Comparison of ENCODE assay signal across 19 cellular contexts in the genomic region with DNA sequence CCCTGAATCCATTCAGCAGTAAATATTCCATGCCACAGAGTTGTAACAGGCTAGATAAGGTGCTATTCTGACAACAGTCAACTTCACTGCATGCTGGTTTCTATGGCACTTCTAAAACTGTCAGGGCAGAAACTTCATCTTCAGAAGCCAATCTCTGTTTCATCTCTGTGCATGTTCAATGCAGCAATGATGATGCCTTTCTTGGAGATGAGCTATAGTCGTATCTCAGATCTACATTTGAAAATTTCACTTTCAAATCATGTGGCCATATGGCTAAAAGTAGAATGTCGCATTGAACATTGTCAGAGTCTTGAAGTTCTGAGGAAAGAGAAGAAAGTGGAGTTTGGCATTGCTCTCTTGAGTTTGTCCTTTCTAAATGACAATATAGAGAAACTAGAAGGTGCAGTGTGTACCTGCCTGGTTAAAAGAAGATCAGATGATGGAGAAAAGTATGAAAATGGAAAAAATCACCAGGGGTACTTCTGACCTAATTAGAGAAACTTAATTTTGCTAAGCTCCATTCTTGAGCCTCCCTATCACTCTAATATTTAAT. TPM values are rescaled to one million over a fixed set of nuclear protein-coding genes. Genes with fewer than 3 reads are reported as not detected.
DNase-seq lines count a peak whose midpoint lies in the region; ATAC-seq and TF ChIP-seq lines count a peak whose summit lies in the region.
"Had no signal": no experiment of that assay in that cellular context is flagged by ENCODE, and none has a peak within 500 bp of the region (broad histone marks: within the 10 kb centered on the region; RNA-seq: fewer than 3 reads in every experiment).

No MANE protein-coding gene starts in this region.

- no peak for DNase-seq in activated CD4-positive, alpha-beta T cell treated with anti-CD3 and anti-CD28 coated beads for 36 hours
- no peak for DNase-seq in activated CD4-positive, alpha-beta T cell treated with anti-CD3 and anti-CD28 coated beads for 1 hour
- no peak for DNase-seq in stimulated activated effector memory CD8-positive, alpha-beta T cell treated with anti-CD3 and anti-CD28 coated beads, Interleukin-12 subunit alpha, Interleukin-12 subunit beta, amount 100 ng/mL, for 72 hours (ENCODE audit: low spot score in 2 of 2)
- DNase-seq in brain microvascular endothelial cell = no peak
- no peak for DNase-seq in NCI-H1092 treated with DMSO at 0.1 percent for 48 hours (lab: John Stamatoyannopoulos, UW)
- no peak for DNase-seq in transverse colon
- DNase-seq: activated naive CD8-positive, alpha-beta T cell treated with anti-CD3 and anti-CD28 coated beads, Interleukin-2, amount 50 U/mL, for 24 hours; DND-41; IMR-90; nucleus accumbens; SK-N-SH; stimulated activated naive CD8-positive, alpha-beta T cell treated with anti-CD3 and anti-CD28 coated beads, Interleukin-15, amount 100 ng/mL, for 72 hours had no signal

- no peaks in the 10 kb centered on the region for H3K36me3 ChIP-seq in brain microvascular endothelial cell (replicated peaks)
- H3K36me3 ChIP-seq in transverse colon = peaks cover 0 to 11% (median 0%) of the 10 kb centered on the region in 4 donors

- TF ChIP-seq CTCF in brain microvascular endothelial cell (IDR thresholded peaks at IDR 0.05; ENCODE audit: low read depth, low read length, missing control alignments) (no peak), transverse colon (IDR thresholded peaks at IDR 0.05) (no peak)

- intact Hi-C loops in activated CD4-positive, alpha-beta T cell treated with anti-CD3 and anti-CD28 coated beads for 36 hours (cut with DNase I, micrococcal nuclease) = no loop called here
- intact Hi-C loops in transverse colon (cut with DNase I; ENCODE audit: low total_unique reads) = no loop called here

- no peak for TF ChIP-seq POLR2A in transverse colon (IDR thresholded peaks at IDR 0.05)

- H3K9me3 ChIP-seq in transverse colon = no peaks in the 10 kb centered on the region
- H3K9me3 ChIP-seq: SK-N-SH had no signal

- H3K4me3 Mint-ChIP-seq in activated CD4-positive, alpha-beta T cell treated with anti-CD3 and anti-CD28 coated beads for 36 hours = no peak overlapping the region
- H3K4me3 Mint-ChIP-seq in stimulated activated effector memory CD8-positive, alpha-beta T cell treated with anti-CD3 and anti-CD28 coated beads, Interleukin-12 subunit alpha, Interleukin-12 subunit beta, amount 100 ng/mL, for 72 hours = no peak overlapping the region
- H3K4me3 Mint-ChIP-seq: activated naive CD8-positive, alpha-beta T cell treated with anti-CD3 and anti-CD28 coated beads, Interleukin-2, amount 50 U/mL, for 24 hours; CD14-positive monocyte; central memory CD8-positive, alpha-beta T cell; stimulated activated naive CD8-positive, alpha-beta T cell treated with anti-CD3 and anti-CD28 coated beads, Interleukin-15, amount 100 ng/mL, for 72 hours had no signal

- POLR2A ChIA-PET in activated CD4-positive, alpha-beta T cell treated with anti-CD3 and anti-CD28 coated beads for 36 hours (lab: Charles Lee) = interaction anchor here (0.8 kb wide), 1 partner anchor 61 kb away, joined by 3 read pairs; no protein-coding TSS in a partner anchor

- no peaks in the 10 kb centered on the region for H3K9me3 Mint-ChIP-seq in activated CD4-positive, alpha-beta T cell treated with anti-CD3 and anti-CD28 coated beads for 36 hours (ENCODE audit: low read depth)
- no peaks in the 10 kb centered on the region for H3K9me3 Mint-ChIP-seq in stimulated activated effector memory CD8-positive, alpha-beta T cell treated with anti-CD3 and anti-CD28 coated beads, Interleukin-12 subunit alpha, Interleukin-12 subunit beta, amount 100 ng/mL, for 72 hours
- H3K9me3 Mint-ChIP-seq: activated naive CD8-positive, alpha-beta T cell treated with anti-CD3 and anti-CD28 coated beads, Interleukin-2, amount 50 U/mL, for 24 hours; central memory CD8-positive, alpha-beta T cell; stimulated activated naive CD8-positive, alpha-beta T cell treated with anti-CD3 and anti-CD28 coated beads, Interleukin-15, amount 100 ng/mL, for 72 hours had no signal

- H3K27ac Mint-ChIP-seq in activated CD4-positive, alpha-beta T cell treated with anti-CD3 and anti-CD28 coated beads for 36 hours = peak overlapping the region; percentile 69
- peak overlapping the region; percentile 60 for H3K27ac Mint-ChIP-seq in stimulated activated effector memory CD8-positive, alpha-beta T cell treated with anti-CD3 and anti-CD28 coated beads, Interleukin-12 subunit alpha, Interleukin-12 subunit beta, amount 100 ng/mL, for 72 hours
- H3K27ac Mint-ChIP-seq: activated naive CD8-positive, alpha-beta T cell treated with anti-CD3 and anti-CD28 coated beads, Interleukin-2, amount 50 U/mL, for 24 hours; CD14-positive monocyte had no signal

- peaks cover 16% of the 10 kb centered on the region for H3K36me3 Mint-ChIP-seq in activated CD4-positive, alpha-beta T cell treated with anti-CD3 and anti-CD28 coated beads for 36 hours (ENCODE audit: low read depth)
- peaks cover 14% of the 10 kb centered on the region for H3K36me3 Mint-ChIP-seq in stimulated activated effector memory CD8-positive, alpha-beta T cell treated with anti-CD3 and anti-CD28 coated beads, Interleukin-12 subunit alpha, Interleukin-12 subunit beta, amount 100 ng/mL, for 72 hours

- 78 to 95% methylated on average over 2 of the region's 2 CpGs for WGBS in transverse colon (ENCODE audit: low coverage in 1 of 2), 2 donors

- H3K27ac ChIP-seq in brain microvascular endothelial cell (no peak overlapping the region), transverse colon (no peak overlapping the region)
- H3K27ac ChIP-seq: 22Rv1, VCaP had no signal

- no peaks in the 10 kb centered on the region for H3K27me3 Mint-ChIP-seq in activated CD4-positive, alpha-beta T cell treated with anti-CD3 and anti-CD28 coated beads for 36 hours
- H3K27me3 Mint-ChIP-seq: activated naive CD8-positive, alpha-beta T cell treated with anti-CD3 and anti-CD28 coated beads, Interleukin-2, amount 50 U/mL, for 24 hours; central memory CD8-positive, alpha-beta T cell; stimulated activated naive CD8-positive, alpha-beta T cell treated with anti-CD3 and anti-CD28 coated beads, Interleukin-15, amount 100 ng/mL, for 72 hours had no signal

- no peak for TF ChIP-seq EP300 in transverse colon (IDR thresholded peaks at IDR 0.05; ENCODE audit: low read depth)

- H3K4me1 ChIP-seq in transverse colon = no peaks in the 10 kb centered on the region

- peak; percentile 69 for ATAC-seq in activated CD4-positive, alpha-beta T cell treated with anti-CD3 and anti-CD28 coated beads for 36 hours
- ATAC-seq in GM21526 (IDR thresholded peaks at IDR 0.05; ENCODE audit: low FRiP score, unreplicated experiment) = peak; percentile 72
- ATAC-seq in HG03095 (IDR thresholded peaks at IDR 0.05; ENCODE audit: unreplicated experiment) = peak; percentile 76
- ATAC-seq in stimulated activated effector memory CD8-positive, alpha-beta T cell treated with anti-CD3 and anti-CD28 coated beads, Interleukin-12 subunit alpha, Interleukin-12 subunit beta, amount 100 ng/mL, for 72 hours = peak; percentile 43
- ATAC-seq: activated naive CD8-positive, alpha-beta T cell treated with anti-CD3 and anti-CD28 coated beads, Interleukin-2, amount 50 U/mL, for 24 hours; stimulated activated naive CD8-positive, alpha-beta T cell treated with anti-CD3 and anti-CD28 coated beads, Interleukin-15, amount 100 ng/mL, for 72 hours had no signal

- CTCF ChIA-PET in activated CD4-positive, alpha-beta T cell treated with anti-CD3 and anti-CD28 coated beads for 36 hours (lab: Charles Lee) = no interaction called here

- peaks cover 23% of the 10 kb centered on the region for H3K4me1 Mint-ChIP-seq in activated CD4-positive, alpha-beta T cell treated with anti-CD3 and anti-CD28 coated beads for 36 hours
- peaks cover 7% of the 10 kb centered on the region for H3K4me1 Mint-ChIP-seq in stimulated activated effector memory CD8-positive, alpha-beta T cell treated with anti-CD3 and anti-CD28 coated beads, Interleukin-12 subunit alpha, Interleukin-12 subunit beta, amount 100 ng/mL, for 72 hours
- H3K4me1 Mint-ChIP-seq: activated naive CD8-positive, alpha-beta T cell treated with anti-CD3 and anti-CD28 coated beads, Interleukin-2, amount 50 U/mL, for 24 hours; CD14-positive monocyte; central memory CD8-positive, alpha-beta T cell; stimulated activated naive CD8-positive, alpha-beta T cell treated with anti-CD3 and anti-CD28 coated beads, Interleukin-15, amount 100 ng/mL, for 72 hours had no signal

- in situ Hi-C loops in brain microvascular endothelial cell (cut with HindIII; ENCODE audit: low pct_ligation_motif_present, low sequenced_read_pairs) (no loop called here), transverse colon (cut with MboI; ENCODE audit: low pct_ligation_motif_present in 1 of 4, low pct_unique_long_range_greater_than_20kb in 1 of 4, low sequenced_read_pairs in 3 of 4) (no loop called here)

- H3K27me3 ChIP-seq in brain microvascular endothelial cell (replicated peaks) = no peaks in the 10 kb centered on the region
- H3K27me3 ChIP-seq in transverse colon = no peaks in the 10 kb centered on the region

- no peak overlapping the region for H3K4me3 ChIP-seq in brain microvascular endothelial cell (ENCODE audit: low read depth, low read length)
- H3K4me3 ChIP-seq in transverse colon = no peak overlapping the region

RNA-seq across cellular contexts. Expression of a gene that starts 49.0 kb away (rescaled TPM):
- total RNA-seq in activated CD4-positive, alpha-beta T cell treated with anti-CD3 and anti-CD28 coated beads for 36 hours = not detected
- total RNA-seq in transverse colon = 1 to 10 TPM in 3 of 4 donors, not detected in 1; 3.0 to 6.6 (median 3.0) TPM
- total RNA-seq: skeletal muscle tissue had no signal
